20 cellular contexts compared by ENCODE assay signal in the genomic region with DNA sequence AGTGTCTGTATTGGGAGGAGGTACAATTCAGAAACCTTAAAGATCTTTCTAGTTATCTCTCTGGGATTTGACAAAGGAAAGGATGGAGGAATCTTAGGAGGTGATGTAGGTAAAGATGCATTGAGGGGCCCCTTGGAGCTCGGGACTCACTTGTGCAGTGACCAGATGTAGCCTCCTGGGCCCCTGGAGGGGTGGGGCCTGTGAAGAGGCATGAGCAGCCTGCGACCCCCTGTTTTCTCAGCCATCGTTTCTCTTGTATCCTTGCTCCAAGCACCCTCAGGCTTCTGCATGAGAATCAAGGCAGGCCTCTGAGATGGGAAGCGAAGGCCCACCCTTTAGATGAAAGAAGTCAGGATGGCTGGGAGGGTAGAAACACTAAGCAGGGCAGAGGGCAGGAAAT. TPM values are rescaled to one million over a fixed set of nuclear protein-coding genes. Genes with fewer than 3 reads are reported as not detected.
DNase-seq lines count a peak whose midpoint lies in the region; ATAC-seq, FAIRE-seq and TF ChIP-seq lines count a peak whose summit lies in the region.
"Had no signal": no experiment of that assay in that cellular context is flagged by ENCODE, and none has a peak within 500 bp of the region (broad histone marks: within the 10 kb centered on the region; RNA-seq: fewer than 3 reads in every experiment).

No MANE protein-coding gene starts in this region.

- no peaks in the 10 kb centered on the region for H3K79me1 ChIP-seq in neuronal stem cell (ENCODE audit: low read depth, low read length)

- peak overlapping the region; percentile 42 to 46 for H3K27ac Mint-ChIP-seq in effector memory CD8-positive, alpha-beta T cell
- no peak overlapping the region for H3K27ac Mint-ChIP-seq in endothelial cell (ENCODE audit: unreplicated experiment)
- H3K27ac Mint-ChIP-seq: HFFc6 had no signal

- no peak for TF ChIP-seq POLR2A in K562 (conservative IDR thresholded peaks at IDR 0.05)
- TF ChIP-seq POLR2A in stomach (IDR thresholded peaks at IDR 0.05), result no peak

- peaks cover 0 to 19% of the 10 kb centered on the region in 2 donors for H3K27me3 Mint-ChIP-seq in effector memory CD8-positive, alpha-beta T cell
- peaks cover 2% of the 10 kb centered on the region for H3K27me3 Mint-ChIP-seq in endothelial cell (ENCODE audit: unreplicated experiment)

- peak overlapping the region; percentile 16 for H3K18ac ChIP-seq in neuronal stem cell (ENCODE audit: low read length)

- H3K4me1 ChIP-seq in K562 (replicated peaks in 1 of 2; ENCODE audit: control insufficient read depth in 2 of 2, insufficient read depth in 2 of 2, low read length in 2 of 2) (peaks cover 9 to 10% of the 10 kb centered on the region in 2 experiments; a peak in 4 of 5 replicates), neuronal stem cell (ENCODE audit: control insufficient read depth in 2 of 2, insufficient read depth in 1 of 2, low read depth in 1 of 2, low read length in 2 of 2) (peaks cover 3 to 17% of the 10 kb centered on the region in 2 donors), thoracic aorta (ENCODE audit: control insufficient read depth in 1 of 2, low read depth in 2 of 2) (peaks cover 24 to 38% of the 10 kb centered on the region in 2 donors), stomach (no peaks in the 10 kb centered on the region)

- H3K23ac ChIP-seq in neuronal stem cell (ENCODE audit: low read depth, low read length, poor library complexity), result no peak overlapping the region

- peaks cover 12% of the 10 kb centered on the region for H3K36me3 Mint-ChIP-seq in effector memory CD8-positive, alpha-beta T cell (ENCODE audit: insufficient read depth)
- H3K36me3 Mint-ChIP-seq in endothelial cell (ENCODE audit: low read depth, unreplicated experiment), result no peaks in the 10 kb centered on the region
- H3K36me3 Mint-ChIP-seq: CD4-positive, CD25-positive, alpha-beta regulatory T cell had no signal

- ATAC-seq in K562, result no peak
- no peak for ATAC-seq in effector memory CD8-positive, alpha-beta T cell (replicated peaks)
- ATAC-seq in thoracic aorta (ENCODE audit: insufficient number of reproducible peaks, low FRiP score, low read depth), result no peak
- ATAC-seq: GM12878 had no signal

- no peak overlapping the region for H2BK5ac ChIP-seq in neuronal stem cell (ENCODE audit: low read length)

- no peak overlapping the region for H4K91ac ChIP-seq in neuronal stem cell (ENCODE audit: low read depth, low read length, poor library complexity)

- no peaks in the 10 kb centered on the region; the same call in 1 of the 2 replicates for H4K20me1 ChIP-seq in K562 (replicated peaks; ENCODE audit: control insufficient read depth, insufficient read depth, low read length)

- H3K27ac ChIP-seq in K562 (ENCODE audit: extremely low read depth, low read depth, low read length) (no peak overlapping the region), neuronal stem cell (replicated peaks; ENCODE audit: low read length) (no peak overlapping the region), thoracic aorta (peak overlapping the region; percentile 10 to 96), stomach (no peak overlapping the region)
- H3K27ac ChIP-seq: BLaER1 treated with 17β-estradiol and CSF1 and Interleukin-3, amounts not matched to agents 10 nM and 100 nM had no signal

- intact Hi-C loops in K562 (cut with micrococcal nuclease) (no loop called here), stomach (cut with DNase I; ENCODE audit: low total_unique reads) (no loop called here)

- H3K4me3 Mint-ChIP-seq in effector memory CD8-positive, alpha-beta T cell, result no peak overlapping the region
- H3K4me3 Mint-ChIP-seq in endothelial cell (ENCODE audit: unreplicated experiment), result no peak overlapping the region
- H3K4me3 Mint-ChIP-seq: HFFc6 had no signal

- POLR2A ChIA-PET in K562 (lab: Yijun Ruan, JAX), result no interaction called here

- H3K27me3 ChIP-seq in K562 (ENCODE audit: control insufficient read depth in 2 of 2, insufficient read depth in 2 of 2, low read length in 2 of 2), result peaks cover 31 to 67% of the 10 kb centered on the region in 2 experiments
- H3K27me3 ChIP-seq in neuronal stem cell (ENCODE audit: control insufficient read depth in 3 of 3, insufficient read depth in 3 of 3, low read depth in 1 of 3, low read length in 3 of 3), result peaks cover 0 to 50% (median 0%) of the 10 kb centered on the region in 3 experiments
- no peaks in the 10 kb centered on the region for H3K27me3 ChIP-seq in thoracic aorta (replicated peaks; ENCODE audit: insufficient read depth)
- peaks cover 0 to 27% (median 4%) of the 10 kb centered on the region in 3 donors for H3K27me3 ChIP-seq in stomach
- H3K27me3 ChIP-seq: BLaER1 treated with 17β-estradiol and CSF1 and Interleukin-3, amounts not matched to agents 10 nM and 100 nM had no signal

- WGBS in K562 (ENCODE audit: insufficient coverage, low coverage, missing lambda C conversion rate), result 0% methylated on average over 4 of the region's 4 CpGs
- WGBS in neuronal stem cell (ENCODE audit: extremely low coverage in 2 of 2, insufficient read length in 2 of 2, insufficient replicate concordance in 1 of 2), 2 donors, result no CpG with 5 or more reads among the region's 4 CpGs
- WGBS in stomach, 5 donors, result 33 to 84% (median 69%) methylated on average over 4 of the region's 4 CpGs

- H2BK15ac ChIP-seq in neuronal stem cell (ENCODE audit: low read length), result no peak overlapping the region

- TF ChIP-seq RAD21 in K562 (CRISPR knock-in tag; conservative IDR thresholded peaks at IDR 0.05 in 1 of 2, IDR thresholded peaks at IDR 0.05 in 1 of 2), result no peak

- H2AK5ac ChIP-seq in neuronal stem cell (ENCODE audit: low read depth, low read length), result no peak overlapping the region

- in situ Hi-C loops in K562 (cut with MboI), result no loop called here

- H3K79me2 ChIP-seq in K562 (ENCODE audit: control insufficient read depth, insufficient read depth, low read length), result no peaks in the 10 kb centered on the region

- H3K9ac ChIP-seq in K562 (ENCODE audit: insufficient read depth in 1 of 2, low read depth in 2 of 2, low read length in 2 of 2) (no peak overlapping the region), neuronal stem cell (ENCODE audit: low read depth, low read length, poor library complexity) (no peak overlapping the region)
- H3K9ac ChIP-seq: BLaER1 treated with 17β-estradiol and CSF1 and Interleukin-3, amounts not matched to agents 10 nM and 100 nM had no signal

- BruUV-seq in K562 (replicated peaks; lab: Mats Ljungman, UMichigan), result no TSS peak

- H3K9me3 Mint-ChIP-seq in effector memory CD8-positive, alpha-beta T cell, result no peaks in the 10 kb centered on the region
- no peaks in the 10 kb centered on the region for H3K9me3 Mint-ChIP-seq in endothelial cell (ENCODE audit: unreplicated experiment)
- H3K9me3 Mint-ChIP-seq: HFFc6 had no signal

- H3K4me2 ChIP-seq in K562 (ENCODE audit: insufficient read depth, low read length) (no peak overlapping the region), neuronal stem cell (ENCODE audit: insufficient read depth, low read length, poor library complexity, severe bottlenecking) (no peak overlapping the region)

- no peak overlapping the region for H3K4ac ChIP-seq in neuronal stem cell (ENCODE audit: low read length)

- no peak for TF ChIP-seq EP300 in K562 (IDR thresholded peaks at IDR 0.05; ENCODE audit: low read length)
- TF ChIP-seq EP300 in stomach (IDR thresholded peaks at IDR 0.05), result no peak

- no peak overlapping the region for H2BK120ac ChIP-seq in neuronal stem cell (ENCODE audit: low read depth, low read length)

- H3K4me3 ChIP-seq in K562, result no peak overlapping the region
- H3K4me3 ChIP-seq in neuronal stem cell (ENCODE audit: low read length in 2 of 2), result no peak overlapping the region
- H3K4me3 ChIP-seq in thoracic aorta, result no peak overlapping the region
- H3K4me3 ChIP-seq in stomach, result no peak overlapping the region
- H3K4me3 ChIP-seq: BLaER1 treated with 17β-estradiol and CSF1 and Interleukin-3, amounts not matched to agents 10 nM and 100 nM; GM12878 had no signal

- H3K36me3 ChIP-seq in K562 (ENCODE audit: control insufficient read depth, insufficient read depth, low read length) (no peaks in the 10 kb centered on the region), neuronal stem cell (replicated peaks in 1 of 2; ENCODE audit: control insufficient read depth in 2 of 2, insufficient read depth in 2 of 2, low read length in 2 of 2) (no peaks in the 10 kb centered on the region), thoracic aorta (peaks cover 37% of the 10 kb centered on the region), stomach (no peaks in the 10 kb centered on the region)

- no peaks in the 10 kb centered on the region for H3K9me3 ChIP-seq in K562 (replicated peaks; ENCODE audit: control insufficient read depth, insufficient read depth, low read depth, low read length)
- no peaks in the 10 kb centered on the region for H3K9me3 ChIP-seq in neuronal stem cell (replicated peaks in 1 of 2; ENCODE audit: control insufficient read depth in 2 of 2, insufficient read depth in 1 of 2, low read depth in 1 of 2, low read length in 2 of 2)
- H3K9me3 ChIP-seq in thoracic aorta, result no peaks in the 10 kb centered on the region
- H3K9me3 ChIP-seq in stomach, result no peaks in the 10 kb centered on the region
- H3K9me3 ChIP-seq: BLaER1 treated with 17β-estradiol and CSF1 and Interleukin-3, amounts not matched to agents 10 nM and 100 nM had no signal

- no peak for DNase-seq in K562 (ENCODE audit: extremely low read depth in 1 of 4, low spot score in 3 of 4)
- DNase-seq in effector memory CD8-positive, alpha-beta T cell, result no peak
- no peak for DNase-seq in neuronal stem cell (ENCODE audit: low spot score)
- no peak for DNase-seq in thoracic aorta (ENCODE audit: low spot score)
- DNase-seq in MV-4-11 (lab: John Stamatoyannopoulos, UW), result no peak
- no peak for DNase-seq in endothelial cell (ENCODE audit: low spot score)
- DNase-seq in stomach, result no peak
- DNase-seq: ACHN; Calu3; CD4-positive, CD25-positive, alpha-beta regulatory T cell; DMS 273 treated with DMSO at 0.1 percent for 48 hours; HCEC 1CT; HFFc6 had no signal

- H2AFZ ChIP-seq in K562 (ENCODE audit: low read depth, low read length) (no peak overlapping the region), neuronal stem cell (ENCODE audit: low read length) (no peak overlapping the region)

- no peak overlapping the region for H2BK12ac ChIP-seq in neuronal stem cell (ENCODE audit: low read length)

- no peak for TF ChIP-seq CTCF in K562 (IDR thresholded peaks at IDR 0.05 in 2 of 3, conservative IDR thresholded peaks at IDR 0.05 in 1 of 3; ENCODE audit: insufficient read depth in 2 of 3, low read depth in 1 of 3, low read length in 3 of 3)
- no peak for TF ChIP-seq CTCF in thoracic aorta (IDR thresholded peaks at IDR 0.05)
- TF ChIP-seq CTCF in endothelial cell (IDR thresholded peaks at IDR 0.05; ENCODE audit: unreplicated experiment), result no peak
- TF ChIP-seq CTCF in stomach (IDR thresholded peaks at IDR 0.05), result no peak

- no peak for FAIRE-seq in K562 (lab: Jason Lieb, UNC)
- FAIRE-seq: GM12878, GM18507 had no signal

- H3K9me1 ChIP-seq in K562 (ENCODE audit: control insufficient read depth, insufficient read depth, low read length), result peaks cover 8% of the 10 kb centered on the region

- H3K4me1 Mint-ChIP-seq in effector memory CD8-positive, alpha-beta T cell (ENCODE audit: low read depth in 2 of 2), result peaks cover 9 to 23% of the 10 kb centered on the region in 2 donors
- H3K4me1 Mint-ChIP-seq in endothelial cell (ENCODE audit: unreplicated experiment), result no peaks in the 10 kb centered on the region

- H3K14ac ChIP-seq in neuronal stem cell (ENCODE audit: low read length), result no peak overlapping the region

- no peak overlapping the region for H4K8ac ChIP-seq in neuronal stem cell (ENCODE audit: low read depth, low read length)

- CTCF ChIA-PET in K562 (lab: Yijun Ruan, JAX; ENCODE audit: low intra/inter-chr PET ratio), result no interaction called here

RNA-seq across cellular contexts. Expression of a gene that starts 39.6 kb away (rescaled TPM):
- 0.72 and 0.77 TPM in 2 replicates for total RNA-seq in K562 (2011; cell fraction: chromatin; rRNA removed; ENCODE audit: low replicate concordance)
- total RNA-seq in K562 (2011; cell fraction: nucleolus; rRNA removed), result 0.17 and 0.79 TPM in 2 replicates
- total RNA-seq in K562 (2011; cell fraction: nucleoplasm; rRNA removed), result 0.66 and 0.76 TPM in 2 replicates
- total RNA-seq in K562 (2014; rRNA removed) (0.12 and 0.45 TPM in 2 replicates), K562 (2014; rRNA removed; fragmentation: Illumina TruSeq; extraction: Trizol) (0.11 and 0.13 TPM in 2 replicates), K562 (2015; rRNA removed; fragmentation: Illumina TruSeq; extraction: Trizol) (0.26 and 0.29 TPM in 2 replicates), K562 (2021) (0.20 and 0.31 TPM in 2 replicates), thoracic aorta (10 to 100 TPM; 76.6 to 99.0 TPM), endothelial cell (ENCODE audit: unreplicated experiment) (0.23 TPM), stomach (under 1 TPM in 2 of 5 donors, not detected in 3; 0.43 to 0.73 TPM)
- polyA plus RNA-seq in K562 (2011; rRNA removed) (0.14 and 0.47 TPM in 2 replicates), K562 (2014; fragmentation: Illumina TruSeq; extraction: Trizol) (0.21 and 0.54 TPM in 2 replicates), K562 (2014; fragmentation: Nextera tagmentation; extraction: Ambion mirVana) (under 1 TPM in 1 of 2 experiments, not detected in 1; 0.01 TPM), K562 (2014; rRNA removed) (0.12 and 0.42 TPM in 2 replicates), stomach (1 to 10 TPM in 1 of 3 donors, under 1 TPM in 1, not detected in 1; 0.15 to 3.5 TPM)
- 0.22 and 0.24 TPM in 2 replicates for polyA plus RNA-seq in K562 (2011; cell fraction: cytosol; rRNA removed)
- 1.2 and 1.8 TPM in 2 replicates for polyA plus RNA-seq in K562 (2011; cell fraction: nucleus; rRNA removed)
- polyA plus RNA-seq in K562 (2012), result 0.26 and 0.96 TPM in 2 replicates
- polyA minus RNA-seq in K562 (2011; rRNA and poly(A)+ RNA removed), result not detected in 2 replicates
- polyA minus RNA-seq in K562 (2011; cell fraction: cytosol; rRNA and poly(A)+ RNA removed), result not detected in 2 replicates
- polyA minus RNA-seq in K562 (2011; cell fraction: nucleus; rRNA and poly(A)+ RNA removed), result 0.40 and 0.89 TPM in 2 replicates
- 0.21 TPM for polyA plus RNA-seq in neuronal stem cell (2013, experiment 1 of 2)
- 0.15 TPM for polyA plus RNA-seq in neuronal stem cell (2013, experiment 2 of 2)
- total RNA-seq: A172, Calu3, G401, GM12878, H4, HFFc6, HT1080 had no signal
- polyA plus RNA-seq: GM12878 had no signal

Comparison
In these comparisons a context has a peak if more than half of its experiments do, and no peak if none do; other contexts are left out.
1. H3K27ac ChIP-seq: peak in thoracic aorta (2 of 2); none in K562 (single experiment), neuronal stem cell (single experiment) and stomach (0 of 5).
2. RNA of a gene that starts 39.6 kb away (total RNA-seq): 76.6 to 99.0 TPM in thoracic aorta; 0.11 to 0.79 TPM in K562, 0.23 TPM in endothelial cell (single experiment) and 0.43 to 0.73 TPM in stomach; every median in the first group is over 10 times any median in the second.